29 cellular contexts compared by ENCODE assay signal in genomic region chr12:105069936-105070702, GRCh38.
"Had no signal": no experiment of that assay in that cellular context is flagged by ENCODE, and none has a peak within 500 bp of the region (broad histone marks: within the 10 kb centered on the region; RNA-seq: fewer than 3 reads in every experiment).

No MANE protein-coding gene starts in this region.

- DNase-seq: activated CD4-positive, alpha-beta memory T cell treated with anti-CD3 and anti-CD28 coated beads for 36 hours; activated CD4-positive, alpha-beta T cell treated with anti-CD3 and anti-CD28 coated beads for 48 hours; activated CD8-positive, alpha-beta memory T cell treated with anti-CD3 and anti-CD28 coated beads, Interleukin-2, amount 50 U/mL, for 4 hours; activated gamma-delta T cell treated with Interleukin-2 at 50 U/mL for 16 hours; activated naive CD4-positive, alpha-beta T cell treated with anti-CD3 and anti-CD28 coated beads, Interleukin-2, amount 50 U/mL, for 16 hours; activated T-cell treated with anti-CD3 and anti-CD28 coated beads, Interleukin-2, amount 50 U/mL, for 1 hour; amniotic stem cell; brain microvascular endothelial cell; central memory CD4-positive, alpha-beta T cell; foreskin keratinocyte; heart right ventricle; kidney glomerular epithelial cell; left lung; lower lobe of right lung; mesendoderm; posterior cingulate gyrus; right cardiac atrium; small intestine; stimulated activated CD4-positive, alpha-beta T cell treated with anti-CD3 and anti-CD28 coated beads, Interleukin-4, amount 100 ng/mL, for 24 hours; stimulated activated naive CD8-positive, alpha-beta T cell treated with anti-CD3 and anti-CD28 coated beads, Interleukin-15, amount 100 ng/mL, for 72 hours; substantia nigra; upper lobe of left lung had no signal

- H3K36me3 Mint-ChIP-seq: activated CD4-positive, alpha-beta memory T cell treated with anti-CD3 and anti-CD28 coated beads for 36 hours; natural killer cell treated with Interleukin-12 subunit alpha and Interleukin-12 subunit beta and Interleukin-15 and Interleukin-18, amount 100 ng/mL, for 72 hours; stimulated activated effector memory CD8-positive, alpha-beta T cell treated with anti-CD3 and anti-CD28 coated beads, Interleukin-12 subunit alpha, Interleukin-12 subunit beta, amount 100 ng/mL, for 72 hours had no signal

- H3K9me3 ChIP-seq: heart right ventricle, left lung, lower lobe of right lung, upper lobe of left lung, vagina had no signal

- H3K36me3 ChIP-seq: vagina had no signal

- H3K27ac Mint-ChIP-seq: activated CD4-positive, alpha-beta memory T cell treated with anti-CD3 and anti-CD28 coated beads for 36 hours; natural killer cell treated with Interleukin-12 subunit alpha and Interleukin-12 subunit beta and Interleukin-15 and Interleukin-18, amount 100 ng/mL, for 72 hours; stimulated activated effector memory CD8-positive, alpha-beta T cell treated with anti-CD3 and anti-CD28 coated beads, Interleukin-12 subunit alpha, Interleukin-12 subunit beta, amount 100 ng/mL, for 72 hours; stimulated activated naive CD8-positive, alpha-beta T cell treated with anti-CD3 and anti-CD28 coated beads, Interleukin-15, amount 100 ng/mL, for 72 hours had no signal

- H3K27me3 ChIP-seq: brain microvascular endothelial cell, foreskin keratinocyte, heart right ventricle, left lung, upper lobe of left lung, vagina had no signal

- ATAC-seq: activated CD4-positive, CD25-positive, alpha-beta regulatory T cell treated with anti-CD3 and anti-CD28 coated beads, Interleukin-2, amount 50 U/mL, for 24 hours; foreskin keratinocyte; heart right ventricle; left lung; lower lobe of right lung; natural killer cell treated with Interleukin-12 subunit alpha and Interleukin-12 subunit beta and Interleukin-15 and Interleukin-18, amount 100 ng/mL, for 72 hours; right cardiac atrium; stimulated activated effector memory CD8-positive, alpha-beta T cell treated with anti-CD3 and anti-CD28 coated beads, Interleukin-12 subunit alpha, Interleukin-12 subunit beta, amount 100 ng/mL, for 72 hours; stimulated activated naive CD8-positive, alpha-beta T cell treated with anti-CD3 and anti-CD28 coated beads, Interleukin-15, amount 100 ng/mL, for 72 hours had no signal

- H3K4me3 ChIP-seq: heart right ventricle, left lung, lower lobe of right lung, upper lobe of left lung, vagina had no signal

- H3K9me3 Mint-ChIP-seq: activated CD4-positive, alpha-beta memory T cell treated with anti-CD3 and anti-CD28 coated beads for 36 hours; natural killer cell treated with Interleukin-12 subunit alpha and Interleukin-12 subunit beta and Interleukin-15 and Interleukin-18, amount 100 ng/mL, for 72 hours; stimulated activated effector memory CD8-positive, alpha-beta T cell treated with anti-CD3 and anti-CD28 coated beads, Interleukin-12 subunit alpha, Interleukin-12 subunit beta, amount 100 ng/mL, for 72 hours; stimulated activated naive CD8-positive, alpha-beta T cell treated with anti-CD3 and anti-CD28 coated beads, Interleukin-15, amount 100 ng/mL, for 72 hours had no signal

- H3K4me3 Mint-ChIP-seq: activated CD4-positive, alpha-beta memory T cell treated with anti-CD3 and anti-CD28 coated beads for 36 hours; natural killer cell treated with Interleukin-12 subunit alpha and Interleukin-12 subunit beta and Interleukin-15 and Interleukin-18, amount 100 ng/mL, for 72 hours; stimulated activated effector memory CD8-positive, alpha-beta T cell treated with anti-CD3 and anti-CD28 coated beads, Interleukin-12 subunit alpha, Interleukin-12 subunit beta, amount 100 ng/mL, for 72 hours; stimulated activated naive CD8-positive, alpha-beta T cell treated with anti-CD3 and anti-CD28 coated beads, Interleukin-15, amount 100 ng/mL, for 72 hours had no signal

- H3K27ac ChIP-seq: brain microvascular endothelial cell, foreskin keratinocyte, heart right ventricle, left lung, lower lobe of right lung, upper lobe of left lung, vagina, VCaP had no signal

- H3K4me1 Mint-ChIP-seq: stimulated activated effector memory CD8-positive, alpha-beta T cell treated with anti-CD3 and anti-CD28 coated beads, Interleukin-12 subunit alpha, Interleukin-12 subunit beta, amount 100 ng/mL, for 72 hours; stimulated activated naive CD8-positive, alpha-beta T cell treated with anti-CD3 and anti-CD28 coated beads, Interleukin-15, amount 100 ng/mL, for 72 hours had no signal

- FAIRE-seq: astrocyte, endothelial cell of umbilical vein, small intestine had no signal

- H3K27me3 Mint-ChIP-seq: activated CD4-positive, alpha-beta memory T cell treated with anti-CD3 and anti-CD28 coated beads for 36 hours; stimulated activated naive CD8-positive, alpha-beta T cell treated with anti-CD3 and anti-CD28 coated beads, Interleukin-15, amount 100 ng/mL, for 72 hours had no signal

- H3K4me1 ChIP-seq: foreskin keratinocyte, heart right ventricle, left lung, lower lobe of right lung, upper lobe of left lung, vagina had no signal
